In the genomic region with DNA sequence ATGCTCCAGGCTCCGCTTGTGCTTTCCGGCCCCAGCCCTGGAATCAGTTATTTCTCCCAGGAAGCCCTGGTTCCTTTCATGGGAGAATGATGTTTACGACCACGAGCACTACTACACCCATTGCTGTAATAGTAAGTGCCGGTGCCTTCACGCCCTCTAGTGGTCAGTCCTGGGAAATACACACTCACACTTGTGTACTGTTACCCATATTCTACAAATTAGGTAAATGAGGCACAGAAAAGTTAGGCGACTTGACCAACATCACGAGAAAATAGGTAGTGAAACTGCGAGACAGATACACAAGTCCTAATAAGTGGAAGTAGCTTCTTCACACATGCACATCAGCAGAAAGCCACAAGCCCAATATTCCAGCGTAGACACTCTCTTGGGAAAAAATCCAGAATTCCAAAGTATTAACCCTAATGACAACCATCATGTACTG, we compare ENCODE assay signal across 8 cellular contexts. TPM values are rescaled to one million over a fixed set of nuclear protein-coding genes. Genes with fewer than 3 reads are reported as not detected.
DNase-seq lines count a peak whose midpoint lies in the region; ATAC-seq and TF ChIP-seq lines count a peak whose summit lies in the region.

No MANE protein-coding gene starts in this region.

- no peak overlapping the region for H2BK120ac ChIP-seq in IMR-90 (ENCODE audit: low read depth, low read length)

- no peak overlapping the region for H4K5ac ChIP-seq in IMR-90 (ENCODE audit: low read depth, low read length)

- ATAC-seq in IMR-90 (ENCODE audit: low read depth) (peak; percentile 98), Panc1 (peak; percentile 90), HG03139 (IDR thresholded peaks at IDR 0.05; ENCODE audit: unreplicated experiment) (no peak)
- ATAC-seq in stimulated activated naive CD8-positive, alpha-beta T cell treated with anti-CD3 and anti-CD28 coated beads, Interleukin-15, amount 100 ng/mL, for 72 hours, result peak; percentile 88

- no peak overlapping the region for H3K14ac ChIP-seq in IMR-90 (replicated peaks; ENCODE audit: low read depth, low read length)

- WGBS in IMR-90 (ENCODE audit: extremely low coverage in 2 of 2, insufficient read length in 1 of 2), 2 experiments, result no CpG with 5 or more reads among the region's 10 CpGs

- H3F3A ChIP-seq in neural cell (ENCODE audit: insufficient read depth, low read length, poor library complexity, severe bottlenecking), result no peaks in the 10 kb centered on the region

- no peaks in the 10 kb centered on the region for H3K9me2 ChIP-seq in neural cell (ENCODE audit: insufficient read depth, low read length)

- intact Hi-C loops in IMR-90 (cut with micrococcal nuclease) (no loop called here), Panc1 (cut with micrococcal nuclease; ENCODE audit: unreplicated experiment) (no loop called here)

- H4K20me1 ChIP-seq in IMR-90 (ENCODE audit: insufficient read depth, low read length), result peaks cover 3% of the 10 kb centered on the region; the same call in 1 of the 2 replicates
- no peaks in the 10 kb centered on the region for H4K20me1 ChIP-seq in fibroblast of lung (ENCODE audit: control insufficient read depth, extremely low read depth, insufficient read depth, low read length)
- no peaks in the 10 kb centered on the region for H4K20me1 ChIP-seq in neural cell (ENCODE audit: insufficient read depth)

- H3K36me3 ChIP-seq in IMR-90 (ENCODE audit: control insufficient read depth, insufficient read depth, low read length) (no peaks in the 10 kb centered on the region), Panc1 (ENCODE audit: control insufficient read depth, insufficient read depth, low read length) (no peaks in the 10 kb centered on the region), fibroblast of lung (ENCODE audit: control insufficient read depth, insufficient read depth, low read length) (no peaks in the 10 kb centered on the region), neural cell (ENCODE audit: insufficient read depth, low read length) (no peaks in the 10 kb centered on the region)

- H3K4me3 ChIP-seq in IMR-90 (ENCODE audit: insufficient read depth, low read depth, low read length) (no peak overlapping the region), Panc1 (ENCODE audit: low read depth in 2 of 2, low read length in 2 of 2) (no peak overlapping the region), fibroblast of lung (replicated peaks in 1 of 4; ENCODE audit: control extremely low read depth in 1 of 4, insufficient read depth in 1 of 4, low read depth in 3 of 4, low read length in 4 of 4) (no peak overlapping the region), neural cell (ENCODE audit: low read length) (no peak overlapping the region)

- CTCF ChIA-PET in IMR-90 (lab: Yijun Ruan, JAX) (interaction anchor here (0.7 to 1.4 kb wide), 4 partner anchors 11 to 44 kb away, joined by 3 to 6 read pairs (median 3); no protein-coding TSS in a partner anchor), Panc1 (lab: Charles Lee) (no interaction called here)

- H3K23ac ChIP-seq in IMR-90 (ENCODE audit: low read depth, low read length), result no peak overlapping the region

- POLR2A ChIA-PET in IMR-90 (lab: Charles Lee; ENCODE audit: unreplicated experiment) (no interaction called here), Panc1 (lab: Charles Lee) (no interaction called here)

- H3K4me1 ChIP-seq in IMR-90 (ENCODE audit: control insufficient read depth, insufficient read depth, low read length), result no peaks in the 10 kb centered on the region
- H3K4me1 ChIP-seq in Panc1 (ENCODE audit: control insufficient read depth, insufficient read depth, low read length), result no peaks in the 10 kb centered on the region
- H3K4me1 ChIP-seq in fibroblast of lung (ENCODE audit: control insufficient read depth, extremely low read depth, insufficient read depth, low read length), result no peaks in the 10 kb centered on the region

- H3K79me2 ChIP-seq in fibroblast of lung (ENCODE audit: control insufficient read depth, insufficient read depth, low read length) (no peaks in the 10 kb centered on the region), neural cell (replicated peaks; ENCODE audit: insufficient read depth, low read length) (no peaks in the 10 kb centered on the region)

- H3K79me1 ChIP-seq in IMR-90 (ENCODE audit: low read depth in 1 of 2, low read length in 2 of 2), result no peaks in the 10 kb centered on the region

- H2BK15ac ChIP-seq in IMR-90 (ENCODE audit: low read depth, low read length), result no peak overlapping the region

- H3K4me3 Mint-ChIP-seq in stimulated activated naive CD8-positive, alpha-beta T cell treated with anti-CD3 and anti-CD28 coated beads, Interleukin-15, amount 100 ng/mL, for 72 hours, result peak overlapping the region; percentile 57 to 80

- peak overlapping the region in 1 of 2 donors; percentile 36 for H3K27ac Mint-ChIP-seq in stimulated activated naive CD8-positive, alpha-beta T cell treated with anti-CD3 and anti-CD28 coated beads, Interleukin-15, amount 100 ng/mL, for 72 hours

- no peak for TF ChIP-seq POLR2A in IMR-90 (IDR thresholded peaks at IDR 0.05; ENCODE audit: low read depth, low read length)

- no peak overlapping the region for H2BK5ac ChIP-seq in IMR-90 (ENCODE audit: low read depth, low read length, poor library complexity, severe bottlenecking)

- H3K27me3 Mint-ChIP-seq in stimulated activated naive CD8-positive, alpha-beta T cell treated with anti-CD3 and anti-CD28 coated beads, Interleukin-15, amount 100 ng/mL, for 72 hours, result peaks cover 49% of the 10 kb centered on the region

- peak; percentile 69 for TF ChIP-seq CTCF in IMR-90 (conservative IDR thresholded peaks at IDR 0.05; ENCODE audit: low read depth, low read length)
- peak; percentile 89 for TF ChIP-seq CTCF in Panc1 (IDR thresholded peaks at IDR 0.05)
- TF ChIP-seq CTCF in fibroblast of lung (conservative IDR thresholded peaks at IDR 0.05 in 1 of 2, IDR thresholded peaks at IDR 0.05 in 1 of 2; ENCODE audit: low read depth in 1 of 2, low read length in 2 of 2), result peak; percentile 94 to 99
- peak; percentile 78 for TF ChIP-seq CTCF in neural cell (IDR thresholded peaks at IDR 0.05; ENCODE audit: poor library complexity, severe bottlenecking)

- no peak overlapping the region for H3K56ac ChIP-seq in IMR-90 (ENCODE audit: extremely low read depth, insufficient read depth, low read length)

- H2BK20ac ChIP-seq in IMR-90 (ENCODE audit: low read depth, low read length), result no peak overlapping the region

- no peak for TF ChIP-seq EP300 in neural cell (conservative IDR thresholded peaks at IDR 0.05; ENCODE audit: poor library complexity, severe bottlenecking)

- no peaks in the 10 kb centered on the region for H3K9me3 Mint-ChIP-seq in stimulated activated naive CD8-positive, alpha-beta T cell treated with anti-CD3 and anti-CD28 coated beads, Interleukin-15, amount 100 ng/mL, for 72 hours

- no peak overlapping the region for H4K8ac ChIP-seq in IMR-90 (ENCODE audit: low read depth in 2 of 2, low read length in 2 of 2)

- H2AK5ac ChIP-seq in IMR-90 (ENCODE audit: low read depth, low read length), result no peak overlapping the region

- peak; percentile 50 for DNase-seq in ELF-1 (ENCODE audit: low read depth, low spot score)
- peak; percentile 55 for DNase-seq in IMR-90
- peak; percentile 38 for DNase-seq in Panc1 (ENCODE audit: low read depth, low spot score)
- DNase-seq in activated T-cell treated with anti-CD3 and anti-CD28 coated beads, Interleukin-2, amount 50 U/mL, for 1 hour, result peak; percentile 59
- peak; percentile 42 to 67 for DNase-seq in fibroblast of lung (ENCODE audit: low read depth in 2 of 2)
- DNase-seq in stimulated activated naive CD8-positive, alpha-beta T cell treated with anti-CD3 and anti-CD28 coated beads, Interleukin-15, amount 100 ng/mL, for 72 hours, result peak; percentile 70 to 75

- no peaks in the 10 kb centered on the region for H3K9me1 ChIP-seq in IMR-90 (ENCODE audit: insufficient read depth, low read length)

- H3K9me3 ChIP-seq in IMR-90 (ENCODE audit: control insufficient read depth, insufficient read depth, low read length), result no peaks in the 10 kb centered on the region
- no peaks in the 10 kb centered on the region for H3K9me3 ChIP-seq in Panc1 (ENCODE audit: control insufficient read depth, insufficient read depth, low read depth, low read length)
- no peaks in the 10 kb centered on the region for H3K9me3 ChIP-seq in fibroblast of lung (ENCODE audit: control insufficient read depth, insufficient read depth, low read depth, low read length)
- no peaks in the 10 kb centered on the region for H3K9me3 ChIP-seq in neural cell (ENCODE audit: low read length)

- no peak overlapping the region for H3K18ac ChIP-seq in IMR-90 (ENCODE audit: low read depth, low read length)

- no peak overlapping the region for H3K9ac ChIP-seq in IMR-90 (ENCODE audit: low read depth, low read length)
- no peak overlapping the region for H3K9ac ChIP-seq in fibroblast of lung (ENCODE audit: insufficient read depth, low read length)
- no peak overlapping the region for H3K9ac ChIP-seq in neural cell (ENCODE audit: low read length)

- no peaks in the 10 kb centered on the region for H3K27me3 ChIP-seq in IMR-90 (ENCODE audit: control insufficient read depth, insufficient read depth, low read length)
- H3K27me3 ChIP-seq in Panc1 (ENCODE audit: control insufficient read depth, insufficient read depth, low read length), result no peaks in the 10 kb centered on the region
- no peaks in the 10 kb centered on the region for H3K27me3 ChIP-seq in fibroblast of lung (ENCODE audit: control insufficient read depth, insufficient read depth, low read length)
- no peaks in the 10 kb centered on the region for H3K27me3 ChIP-seq in neural cell (ENCODE audit: insufficient read depth, low read depth, low read length)

- H4K91ac ChIP-seq in IMR-90 (ENCODE audit: insufficient read depth, low read depth, low read length), result no peak overlapping the region

- H3K27ac ChIP-seq in IMR-90 (ENCODE audit: insufficient read depth, low read length) (no peak overlapping the region), Panc1 (ENCODE audit: low read length) (no peak overlapping the region), fibroblast of lung (ENCODE audit: insufficient read depth, low read length) (no peak overlapping the region), neural cell (ENCODE audit: low read length) (no peak overlapping the region)

- H2AFZ ChIP-seq in IMR-90 (replicated peaks; ENCODE audit: low read length, poor library complexity) (no peak overlapping the region), fibroblast of lung (ENCODE audit: low read length) (no peak overlapping the region), neural cell (ENCODE audit: low read depth, low read length) (no peak overlapping the region)

- H3K4me1 Mint-ChIP-seq in stimulated activated naive CD8-positive, alpha-beta T cell treated with anti-CD3 and anti-CD28 coated beads, Interleukin-15, amount 100 ng/mL, for 72 hours, result peaks cover 12% of the 10 kb centered on the region

- no peak overlapping the region for H3K4ac ChIP-seq in IMR-90 (ENCODE audit: low read depth, low read length)

- BruUV-seq in IMR-90 (replicated peaks; lab: Mats Ljungman, UMichigan) (no TSS peak), Panc1 (replicated peaks; lab: Mats Ljungman, UMichigan) (no TSS peak)

- in situ Hi-C loops in IMR-90 (cut with MboI; ENCODE audit: low sequenced_read_pairs) (no loop called here), Panc1 (cut with HindIII; ENCODE audit: low pct_unique_long_range_greater_than_20kb, low sequenced_read_pairs) (no loop called here)

- peak overlapping the region; percentile 9 for H2AK9ac ChIP-seq in IMR-90 (replicated peaks; ENCODE audit: low read depth, low read length, poor library complexity)

- TF ChIP-seq RAD21 in IMR-90 (IDR thresholded peaks at IDR 0.05; ENCODE audit: low read length) (peak; percentile 11; the same call in 1 of the 2 replicates), neural cell (conservative IDR thresholded peaks at IDR 0.05) (peak; percentile 63)

- dilution Hi-C loops in IMR-90 (cut with HindIII; ENCODE audit: low sequenced_read_pairs, unreplicated experiment), result no loop called here

- no peak overlapping the region for H3K4me2 ChIP-seq in IMR-90 (ENCODE audit: low read depth, low read length)
- H3K4me2 ChIP-seq in fibroblast of lung (ENCODE audit: extremely low read depth, insufficient read depth, low read length), result no peak overlapping the region
- no peak overlapping the region for H3K4me2 ChIP-seq in neural cell (ENCODE audit: low read length)

RNA-seq across cellular contexts. Expression of a gene that starts 21.7 kb away (rescaled TPM):
- not detected in 2 replicates for total RNA-seq in IMR-90 (2012; rRNA removed)
- polyA plus RNA-seq in IMR-90 (2012; rRNA removed), result not detected in 2 replicates
- polyA plus RNA-seq in IMR-90 (2012; cell fraction: cytosol; rRNA removed), result not detected in 2 replicates
- polyA plus RNA-seq in IMR-90 (2012; cell fraction: nucleus; rRNA removed; ENCODE audit: low replicate concordance), result not detected in 2 replicates
- total RNA-seq in Panc1 (2021; ENCODE audit: unreplicated experiment), result not detected
- not detected for polyA plus RNA-seq in Panc1 (2012; ENCODE audit: insufficient read length)
- total RNA-seq in fibroblast of lung, result not detected in 2 replicates
- polyA plus RNA-seq in fibroblast of lung, result not detected in 2 replicates
- polyA plus RNA-seq in fibroblast of lung (2012), result not detected in 2 replicates
- polyA minus RNA-seq in fibroblast of lung (ENCODE audit: low replicate concordance), result not detected in 2 replicates
- 0.90 and 2.9 TPM in 2 replicates for polyA plus RNA-seq in neural cell
- polyA minus RNA-seq in neural cell, result 3.4 and 4.4 TPM in 2 replicates

RNA-seq across cellular contexts. Expression of a gene that starts 29.3 kb away (rescaled TPM):
- not detected in 2 replicates for total RNA-seq in IMR-90 (2012; rRNA removed)
- not detected in 2 replicates for polyA plus RNA-seq in IMR-90 (2012; rRNA removed)
- polyA plus RNA-seq in IMR-90 (2012; cell fraction: cytosol; rRNA removed), result not detected in 2 replicates
- polyA plus RNA-seq in IMR-90 (2012; cell fraction: nucleus; rRNA removed; ENCODE audit: low replicate concordance), result not detected in 2 replicates
- total RNA-seq in Panc1 (2021; ENCODE audit: unreplicated experiment), result not detected
- not detected for polyA plus RNA-seq in Panc1 (2012; ENCODE audit: insufficient read length)
- not detected in 2 replicates for total RNA-seq in fibroblast of lung
- polyA plus RNA-seq in fibroblast of lung, result not detected in 2 replicates
- not detected in 2 replicates for polyA plus RNA-seq in fibroblast of lung (2012)
- polyA minus RNA-seq in fibroblast of lung (ENCODE audit: low replicate concordance), result not detected in 2 replicates
- not detected in 2 replicates for polyA plus RNA-seq in neural cell
- not detected in 2 replicates for polyA minus RNA-seq in neural cell
